16 cellular contexts compared by ENCODE assay signal in genomic region chr2:167190053-167190452, GRCh38.
DNase-seq lines count a peak whose midpoint lies in the region; ATAC-seq and TF ChIP-seq lines count a peak whose summit lies in the region.
"Had no signal": no experiment of that assay in that cellular context is flagged by ENCODE, and none has a peak within 500 bp of the region (broad histone marks: within the 10 kb centered on the region; RNA-seq: fewer than 3 reads in every experiment).

No MANE protein-coding gene starts in this region.

- peak; percentile 37 for DNase-seq in AG10803 (ENCODE audit: low read depth)
- DNase-seq in NCI-H1092 treated with DMSO at 0.1 percent for 48 hours (lab: John Stamatoyannopoulos, UW) = peak; percentile 44
- peak; percentile 41 for DNase-seq in epithelial cell of esophagus (ENCODE audit: low read depth)
- peak; percentile 48 for DNase-seq in medulla oblongata (ENCODE audit: extremely low spot score)
- DNase-seq in NCI-H146 (lab: John Stamatoyannopoulos, UW) = no peak
- no peak for DNase-seq in DMS53 (lab: John Stamatoyannopoulos, UW)
- DNase-seq: activated B cell treated with CpG ODN at 0.5 μM for 24 hours, hippocampal formation, MV-4-11, NCI-H226, SW 1271 had no signal

- no peak for TF ChIP-seq CTCF in AG10803 (conservative IDR thresholded peaks at IDR 0.05; ENCODE audit: low read length)
- no peak for TF ChIP-seq CTCF in epithelial cell of esophagus (IDR thresholded peaks at IDR 0.05; ENCODE audit: insufficient read depth, low read depth, low read length, missing control alignments)

- ATAC-seq in GM18868 (IDR thresholded peaks at IDR 0.05; ENCODE audit: unreplicated experiment) (no peak), HG02798 (IDR thresholded peaks at IDR 0.05; ENCODE audit: poor library complexity, unreplicated experiment) (no peak)

- H3K4me3 ChIP-seq in AG10803 (ENCODE audit: low read length) = no peak overlapping the region
- no peak overlapping the region for H3K4me3 ChIP-seq in epithelial cell of esophagus (ENCODE audit: low read length)
- H3K4me3 ChIP-seq: lung, neural progenitor cell, thyroid gland had no signal

Comparison
In these comparisons a context has a peak if more than half of its experiments do, and no peak if none do; other contexts are left out.
1. DNase-seq: peak in AG10803 (single experiment), NCI-H1092 treated with DMSO at 0.1 percent for 48 hours (single experiment), epithelial cell of esophagus (single experiment) and medulla oblongata (single experiment); none in NCI-H146 (single experiment) and DMS53 (single experiment).